Comparison of ENCODE assay signal across 8 cellular contexts in genomic region chr18:6885992-6886823, GRCh38.
DNase-seq lines count a peak whose midpoint lies in the region; ATAC-seq and TF ChIP-seq lines count a peak whose summit lies in the region.

No MANE protein-coding gene starts in this region.

- TF ChIP-seq CTCF in OCI-LY1 (IDR thresholded peaks at IDR 0.05; ENCODE audit: low read length) (peak; percentile 90), colonic mucosa (IDR thresholded peaks at IDR 0.05) (peak; percentile 50)

- ATAC-seq in HG03354 (IDR thresholded peaks at IDR 0.05; ENCODE audit: poor library complexity, severe bottlenecking, unreplicated experiment): peak; percentile 54
- no peak for ATAC-seq in HG02970 (IDR thresholded peaks at IDR 0.05; ENCODE audit: low FRiP score, unreplicated experiment)

- H3K4me1 ChIP-seq in OCI-LY1 (ENCODE audit: insufficient read depth, low read length, severe bottlenecking): no peaks in the 10 kb centered on the region
- H3K4me1 ChIP-seq in colonic mucosa: no peaks in the 10 kb centered on the region

- H3K27me3 ChIP-seq in OCI-LY1 (ENCODE audit: insufficient read depth, low read length) (no peaks in the 10 kb centered on the region), colonic mucosa (no peaks in the 10 kb centered on the region)

- H3K4me2 ChIP-seq in OCI-LY1 (ENCODE audit: low read length): no peak overlapping the region

- H4K20me1 ChIP-seq in OCI-LY1 (ENCODE audit: insufficient read depth, low read length): no peaks in the 10 kb centered on the region; the same call in 1 of the 2 replicates

- H3K4me3 ChIP-seq in OCI-LY1 (ENCODE audit: low read depth, low read length, poor library complexity, severe bottlenecking) (no peak overlapping the region), colonic mucosa (no peak overlapping the region)

- DNase-seq in DMS53 treated with DMSO at 0.1 percent for 48 hours (lab: John Stamatoyannopoulos, UW; ENCODE audit: unreplicated experiment) (peak; percentile 85), colonic mucosa (peak; percentile 59), left kidney (ENCODE audit: low read depth, low spot score) (peak; percentile 87), ureter (ENCODE audit: low spot score) (peak; percentile 64), activated gamma-delta T cell treated with Interleukin-2 at 50 U/mL for 16 hours (no peak)

- H3K9me2 ChIP-seq in OCI-LY1 (ENCODE audit: low read depth, low read length): no peaks in the 10 kb centered on the region

- H3K27ac ChIP-seq in OCI-LY1 (ENCODE audit: low read depth, low read length, poor library complexity, severe bottlenecking) (no peak overlapping the region), colonic mucosa (no peak overlapping the region)

- no peak overlapping the region for H2AFZ ChIP-seq in OCI-LY1 (ENCODE audit: low read length)

- H3K9ac ChIP-seq in OCI-LY1 (ENCODE audit: low read length) (no peak overlapping the region), colonic mucosa (ENCODE audit: low read depth in 2 of 2, low read length in 2 of 2) (no peak overlapping the region)

- H3K9me3 ChIP-seq in OCI-LY1 (ENCODE audit: low read length) (no peaks in the 10 kb centered on the region), colonic mucosa (no peaks in the 10 kb centered on the region)

- H3K79me2 ChIP-seq in OCI-LY1 (ENCODE audit: insufficient read depth, low read length): no peaks in the 10 kb centered on the region

- no peaks in the 10 kb centered on the region for H3F3A ChIP-seq in OCI-LY1 (ENCODE audit: insufficient read depth, low read length)

- intact Hi-C loops in colonic mucosa (cut with DNase I): loop anchor here (2.0 kb wide), 1 partner anchor 343 kb away; no protein-coding TSS in a partner anchor

- H3K36me3 ChIP-seq in OCI-LY1 (ENCODE audit: insufficient read depth, low read length): no peaks in the 10 kb centered on the region
- no peaks in the 10 kb centered on the region for H3K36me3 ChIP-seq in colonic mucosa
